20 cellular contexts compared by ENCODE assay signal in the genomic region with DNA sequence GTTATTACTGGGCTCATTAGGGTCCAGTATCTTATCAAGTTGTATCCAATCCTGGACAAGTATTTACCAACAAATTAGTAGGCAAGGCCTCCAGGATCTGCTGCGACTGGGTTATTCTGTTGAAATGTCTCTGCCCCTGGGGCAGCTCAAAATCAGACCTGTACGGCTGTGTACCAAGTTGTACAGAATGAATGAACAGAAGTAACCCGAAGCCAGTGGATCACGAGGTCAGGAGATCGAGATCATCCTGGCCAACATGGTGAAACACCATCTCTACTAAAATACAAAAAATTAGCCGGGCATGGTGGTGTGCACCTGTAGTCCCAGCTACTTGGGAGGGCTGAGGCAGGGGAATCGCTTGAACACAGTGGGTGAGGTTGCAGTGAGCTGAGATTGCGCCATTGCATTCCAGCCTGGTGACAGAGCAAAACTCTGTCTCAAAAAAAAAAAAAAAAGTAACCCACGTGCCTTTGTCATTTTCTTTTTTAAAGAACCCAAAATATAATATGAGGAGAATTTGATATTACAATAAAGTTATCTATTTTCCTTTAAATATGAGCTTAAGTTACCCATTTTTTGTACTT.
DNase-seq lines count a peak whose midpoint lies in the region; ATAC-seq and TF ChIP-seq lines count a peak whose summit lies in the region.
"Had no signal": no experiment of that assay in that cellular context is flagged by ENCODE, and none has a peak within 500 bp of the region (broad histone marks: within the 10 kb centered on the region; RNA-seq: fewer than 3 reads in every experiment).

No MANE protein-coding gene starts in this region.

- H3K4me3 Mint-ChIP-seq in type B pancreatic cell: no peak overlapping the region
- H3K4me3 Mint-ChIP-seq: activated T-cell treated with anti-CD3 and anti-CD28 coated beads, Interleukin-2, amount 50 U/mL, for 4 hours; natural killer cell; stimulated activated memory B cell treated with anti-CD40 and anti-IgM and Interleukin-4, amounts not matched to agents 10 μg/mL and 1 μg/mL and 100 μg/mL, for 72 hours; T-helper 1 cell treated with Interleukin-12 subunit alpha and Interleukin-12 subunit beta and Interleukin-4 antibody, amounts not matched to agents 30 μg/mL and 1 μg/mL, for 36 hours had no signal

- no peak for TF ChIP-seq CTCF in fibroblast of mammary gland (conservative IDR thresholded peaks at IDR 0.05; ENCODE audit: control insufficient read depth, insufficient read depth, low read depth, low read length)
- no peak for TF ChIP-seq CTCF in mucosa of descending colon (IDR thresholded peaks at IDR 0.05)
- TF ChIP-seq CTCF in type B pancreatic cell (conservative IDR thresholded peaks at IDR 0.05): no peak

- H3K27ac Mint-ChIP-seq in type B pancreatic cell: no peak overlapping the region
- H3K27ac Mint-ChIP-seq: stimulated activated memory B cell treated with anti-CD40 and anti-IgM and Interleukin-4, amounts not matched to agents 10 μg/mL and 1 μg/mL and 100 μg/mL, for 72 hours; T-helper 1 cell treated with Interleukin-12 subunit alpha and Interleukin-12 subunit beta and Interleukin-4 antibody, amounts not matched to agents 30 μg/mL and 1 μg/mL, for 36 hours had no signal

- H3K9me3 Mint-ChIP-seq in type B pancreatic cell: no peaks in the 10 kb centered on the region
- H3K9me3 Mint-ChIP-seq: activated T-cell treated with anti-CD3 and anti-CD28 coated beads, Interleukin-2, amount 50 U/mL, for 4 hours; natural killer cell; stimulated activated memory B cell treated with anti-CD40 and anti-IgM and Interleukin-4, amounts not matched to agents 10 μg/mL and 1 μg/mL and 100 μg/mL, for 72 hours; T-helper 1 cell treated with Interleukin-12 subunit alpha and Interleukin-12 subunit beta and Interleukin-4 antibody, amounts not matched to agents 30 μg/mL and 1 μg/mL, for 36 hours had no signal

- peak overlapping the region; percentile 24 for H3K9ac ChIP-seq in adipocyte (ENCODE audit: low read length)

- intact Hi-C loops in mucosa of descending colon (cut with DNase I, micrococcal nuclease) (no loop called here), Right ventricle myocardium inferior (cut with DNase I) (no loop called here)

- DNase-seq in H4 (ENCODE audit: low spot score) (peak; percentile 61), adipocyte (ENCODE audit: low read depth) (peak; percentile 59), fibroblast of mammary gland (ENCODE audit: low read depth) (peak; percentile 79), renal cortical epithelial cell (ENCODE audit: low read depth) (peak; percentile 48), mucosa of descending colon (no peak), UCSD-AML1 (lab: John Stamatoyannopoulos, UW; ENCODE audit: unreplicated experiment) (no peak), type B pancreatic cell (ENCODE audit: extremely low spot score, unreplicated experiment) (no peak), Right ventricle myocardium inferior (ENCODE audit: missing footprints) (no peak)
- DNase-seq: activated CD4-positive, alpha-beta T cell treated with anti-CD3 and anti-CD28 coated beads for 4 hours; activated T-cell treated with anti-CD3 and anti-CD28 coated beads, Interleukin-2, amount 50 U/mL, for 4 hours; amniotic stem cell; dorsolateral prefrontal cortex; natural killer cell; NCI-H1417; NCI-H510A; stimulated activated CD4-positive, alpha-beta T cell treated with anti-CD3 and anti-CD28 coated beads, Interleukin-4, amount 100 ng/mL, for 4 hours had no signal

- peaks cover 3% of the 10 kb centered on the region for H3K27me3 Mint-ChIP-seq in type B pancreatic cell

- H3K36me3 Mint-ChIP-seq in type B pancreatic cell: peaks cover 54% of the 10 kb centered on the region
- H3K36me3 Mint-ChIP-seq: natural killer cell had no signal

- no peaks in the 10 kb centered on the region for H3K27me3 ChIP-seq in adipocyte (replicated peaks; ENCODE audit: control insufficient read depth, insufficient read depth, low read length)
- H3K27me3 ChIP-seq: dorsolateral prefrontal cortex, right atrium auricular region had no signal

- ATAC-seq in mucosa of descending colon (no peak), Right ventricle myocardium inferior (no peak)
- ATAC-seq: activated T-cell treated with anti-CD3 and anti-CD28 coated beads, Interleukin-2, amount 50 U/mL, for 4 hours; left lobe of liver; natural killer cell; stimulated activated memory B cell treated with anti-CD40 and anti-IgM and Interleukin-4, amounts not matched to agents 10 μg/mL and 1 μg/mL and 100 μg/mL, for 72 hours had no signal

- H3K36me3 ChIP-seq in adipocyte (ENCODE audit: control insufficient read depth, insufficient read depth, low read length, severe bottlenecking) (peaks cover 32% of the 10 kb centered on the region), mucosa of descending colon (ENCODE audit: low read depth) (no peaks in the 10 kb centered on the region)

- H3K4me3 ChIP-seq in adipocyte (ENCODE audit: low read length) (no peak overlapping the region), fibroblast of mammary gland (ENCODE audit: control insufficient read depth, low read depth, low read length) (no peak overlapping the region), mucosa of descending colon (no peak overlapping the region)
- H3K4me3 ChIP-seq: dorsolateral prefrontal cortex, right atrium auricular region had no signal

- peaks cover 61% of the 10 kb centered on the region for H3K4me1 ChIP-seq in adipocyte (ENCODE audit: control insufficient read depth, insufficient read depth, low read length)
- H3K4me1 ChIP-seq in mucosa of descending colon (ENCODE audit: low read depth): no peaks in the 10 kb centered on the region

- no peaks in the 10 kb centered on the region for H3K9me3 ChIP-seq in adipocyte (ENCODE audit: control insufficient read depth, low read length)
- no peaks in the 10 kb centered on the region for H3K9me3 ChIP-seq in mucosa of descending colon

- H3K4me1 Mint-ChIP-seq in type B pancreatic cell (ENCODE audit: unreplicated experiment): peaks cover 38% of the 10 kb centered on the region

Comparison
In these comparisons a context has a peak if more than half of its experiments do, and no peak if none do; other contexts are left out.
1. DNase-seq: peak in H4 (single experiment), adipocyte (single experiment), fibroblast of mammary gland (single experiment) and renal cortical epithelial cell (single experiment); none in mucosa of descending colon (0 of 3), UCSD-AML1 (single experiment), type B pancreatic cell (single experiment) and Right ventricle myocardium inferior (single experiment).